8 cellular contexts compared by ENCODE assay signal in genomic region chr12:85036241-85036707, GRCh38. TPM values are rescaled to one million over a fixed set of nuclear protein-coding genes. Genes with fewer than 3 reads are reported as not detected.
DNase-seq lines count a peak whose midpoint lies in the region; TF ChIP-seq lines count a peak whose summit lies in the region.

Gene LRRIQ1 (plus strand): TSS chr12:85036351. CDS start chr12:85038177, 1,826 bp downstream.
Gene TSPAN19 (minus strand): TSS chr12:85036277. CDS start chr12:85029946, 6,331 bp downstream.

- peak within 1 kb of the TSS; percentile 89 for H3K4me3 ChIP-seq in GM08714 (ENCODE audit: low read length)
- H3K4me3 ChIP-seq in LNCaP clone FGC (ENCODE audit: low read depth, low read length), result peak within 1 kb of the TSS; percentile 76
- H3K4me3 ChIP-seq in skeletal muscle satellite cell (ENCODE audit: low read length), result peak within 1 kb of the TSS; percentile 75

- H3K27me3 ChIP-seq in H9 (ENCODE audit: insufficient read depth, low read length) (no peaks in the 10 kb centered on the region), skeletal muscle satellite cell (ENCODE audit: control insufficient read depth, insufficient read depth, low read length) (peaks cover 47% of the 10 kb centered on the region)

- H3K4me2 ChIP-seq in H9 (ENCODE audit: insufficient read depth, insufficient read length, low read length), result peak within 1 kb of the TSS; percentile 58
- H3K4me2 ChIP-seq in skeletal muscle satellite cell (ENCODE audit: low read length), result peak within 1 kb of the TSS; percentile 83

- H2BK5ac ChIP-seq in H9 (ENCODE audit: insufficient read length, low read length), result no peak within 1 kb of the TSS

- H3K14ac ChIP-seq in H9 (ENCODE audit: insufficient read depth, low read length), result peak within 1 kb of the TSS; percentile 1; the same call in 1 of the 2 replicates

- in situ Hi-C loops in SK-MEL-5 (cut with HindIII; ENCODE audit: low pct_unique_long_range_greater_than_20kb, low sequenced_read_pairs), result loop anchor here (10.0 kb wide), 1 partner anchor 151 kb away; no protein-coding TSS in a partner anchor

- H4K5ac ChIP-seq in H9 (ENCODE audit: insufficient read length, low read depth, low read length), result no peak within 1 kb of the TSS

- no peak for TF ChIP-seq CTCF in H9 (conservative IDR thresholded peaks at IDR 0.05)
- TF ChIP-seq CTCF in LNCaP clone FGC (IDR thresholded peaks at IDR 0.05; ENCODE audit: control insufficient read depth, extremely low read depth, insufficient read depth), result no peak

- H4K20me1 ChIP-seq in H9 (ENCODE audit: control insufficient read depth, insufficient read depth, insufficient read length), result no peaks in the 10 kb centered on the region

- H3K9me3 ChIP-seq in H9 (ENCODE audit: control insufficient read depth, low read depth, low read length) (no peaks in the 10 kb centered on the region), skeletal muscle satellite cell (replicated peaks; ENCODE audit: low read length) (no peaks in the 10 kb centered on the region)

- no peak within 1 kb of the TSS for H2BK12ac ChIP-seq in H9 (ENCODE audit: insufficient read length, low read depth, low read length)

- H3K27ac Mint-ChIP-seq in H9, result peak within 1 kb of the TSS in 2 of 3 experiments; percentile 86 to 99; a peak in 3 of 7 replicates
- H3K27ac Mint-ChIP-seq in immature natural killer cell, result no peak within 1 kb of the TSS

- H3K27ac ChIP-seq in H9 (ENCODE audit: insufficient read length, low read depth, low read length) (no peak within 1 kb of the TSS), caudate nucleus (ENCODE audit: low read depth, low read length) (no peak within 1 kb of the TSS)

- H3K9ac ChIP-seq in H9 (ENCODE audit: extremely low read depth, insufficient read length, low read length) (peak within 1 kb of the TSS; percentile 10), skeletal muscle satellite cell (ENCODE audit: low read depth, low read length) (peak within 1 kb of the TSS; percentile 45)

- no peaks in the 10 kb centered on the region for H3K36me3 ChIP-seq in skeletal muscle satellite cell (ENCODE audit: insufficient read depth, low read length)

- H3K9me3 Mint-ChIP-seq in H9, result no peaks in the 10 kb centered on the region
- peaks cover 0 to 6% (median 3%) of the 10 kb centered on the region in 6 donors for H3K9me3 Mint-ChIP-seq in immature natural killer cell

- H3T11ph ChIP-seq in H9 (ENCODE audit: low read length), result no peak within 1 kb of the TSS

- H3K4me1 ChIP-seq in H9 (ENCODE audit: insufficient read depth, low read length), result no peaks in the 10 kb centered on the region
- no peaks in the 10 kb centered on the region for H3K4me1 ChIP-seq in skeletal muscle satellite cell (ENCODE audit: control insufficient read depth, insufficient read depth, low read length)

- peaks cover 0 to 5% of the 10 kb centered on the region in 2 experiments; a peak in 1 of 4 replicates for H3K4me1 Mint-ChIP-seq in H9
- no peaks in the 10 kb centered on the region for H3K4me1 Mint-ChIP-seq in immature natural killer cell

- H3K4ac ChIP-seq in H9 (ENCODE audit: low read depth, low read length), result no peak within 1 kb of the TSS

- no CpG with 5 or more reads among the region's 22 CpGs for WGBS in H9 (ENCODE audit: extremely low coverage, insufficient read length, low lambda C conversion rate)

- peak within 1 kb of the TSS; percentile 87 to 91 for H3K4me3 Mint-ChIP-seq in H9
- H3K4me3 Mint-ChIP-seq in immature natural killer cell, result peak within 1 kb of the TSS in 1 of 5 donors; percentile 33

- H2AK5ac ChIP-seq in H9 (ENCODE audit: insufficient read length, low read length), result no peak within 1 kb of the TSS

- H3K23ac ChIP-seq in H9 (ENCODE audit: insufficient read length, low read depth, low read length), result no peak within 1 kb of the TSS

- no peak within 1 kb of the TSS for H2AFZ ChIP-seq in H9 (ENCODE audit: low read length)

- H3K18ac ChIP-seq in H9 (ENCODE audit: insufficient read length, low read depth, low read length), result no peak within 1 kb of the TSS

- no peak within 1 kb of the TSS for H2BK20ac ChIP-seq in H9 (ENCODE audit: low read depth, low read length, poor library complexity, severe bottlenecking)

- no peaks in the 10 kb centered on the region for H3K79me2 ChIP-seq in H9 (ENCODE audit: insufficient read depth, low read length)

- no peak within 1 kb of the TSS for H4K91ac ChIP-seq in H9 (ENCODE audit: insufficient read length, low read depth, low read length)

- H2BK15ac ChIP-seq in H9 (ENCODE audit: low read depth, low read length), result no peak within 1 kb of the TSS

- H2BK120ac ChIP-seq in H9 (ENCODE audit: low read depth, low read length, poor library complexity, severe bottlenecking), result no peak within 1 kb of the TSS

- H3K56ac ChIP-seq in H9 (ENCODE audit: insufficient read length, low read depth, low read length), result no peak within 1 kb of the TSS

- H3K36me3 Mint-ChIP-seq in H9 (ENCODE audit: insufficient read depth in 1 of 3, low read depth in 3 of 3) (no peaks in the 10 kb centered on the region), immature natural killer cell (no peaks in the 10 kb centered on the region)

- H3K79me1 ChIP-seq in H9 (ENCODE audit: insufficient read depth, low read depth, low read length, poor library complexity, severe bottlenecking), result no peaks in the 10 kb centered on the region

- H3K27me3 Mint-ChIP-seq in H9 (ENCODE audit: low read depth) (peaks cover 1% of the 10 kb centered on the region; the same call in 1 of the 2 replicates), immature natural killer cell (ENCODE audit: low read depth in 3 of 3) (peaks cover 2 to 4% (median 2%) of the 10 kb centered on the region in 3 donors)

- H4K8ac ChIP-seq in H9 (replicated peaks; ENCODE audit: insufficient read length, low read depth, low read length), result no peak within 1 kb of the TSS

- DNase-seq in H9 (peak; percentile 95), LNCaP clone FGC (ENCODE audit: low read depth) (peak; percentile 66), SK-MEL-5 (ENCODE audit: low read depth, low spot score) (peak; percentile 95), caudate nucleus (lab: John Stamatoyannopoulos, UW) (peak in 58 of 61 donors; percentile 8 to 88 (median 62)), iPS-NIHi7 (ENCODE audit: extremely low spot score) (peak; percentile 89), immature natural killer cell (no peak)

- no peaks in the 10 kb centered on the region for H3K23me2 ChIP-seq in H9 (ENCODE audit: insufficient read length, low read depth, low read length, poor library complexity, severe bottlenecking)

RNA-seq across cellular contexts. Expression of gene LRRIQ1, which starts in this region (rescaled TPM):
- total RNA-seq in H9 (2021), result 0.39 and 0.86 TPM in 2 replicates
- 0.90 and 0.95 TPM in 2 replicates for total RNA-seq in SK-MEL-5 (2014; rRNA removed; shearing (Covaris generic))
- 1.1 and 1.5 TPM in 2 replicates for polyA plus RNA-seq in SK-MEL-5 (2015; cell fraction: cytosol; rRNA removed)
- 4.3 and 22.4 TPM in 2 replicates for polyA plus RNA-seq in SK-MEL-5 (2015; cell fraction: nucleus; rRNA removed)
- total RNA-seq in skeletal muscle satellite cell (2012; rRNA removed), result 0.25 and 0.44 TPM in 2 replicates
- not detected for polyA plus RNA-seq in immature natural killer cell

RNA-seq across cellular contexts. Expression of gene TSPAN19, which starts in this region (rescaled TPM):
- not detected in 2 replicates for total RNA-seq in H9 (2021)
- total RNA-seq in SK-MEL-5 (2014; rRNA removed; shearing (Covaris generic)), result 0.48 and 0.69 TPM in 2 replicates
- 0.05 TPM in 1 of 2 replicates, not detected in the other for polyA plus RNA-seq in SK-MEL-5 (2015; cell fraction: cytosol; rRNA removed)
- 7.2 and 7.4 TPM in 2 replicates for polyA plus RNA-seq in SK-MEL-5 (2015; cell fraction: nucleus; rRNA removed)
- total RNA-seq in skeletal muscle satellite cell (2012; rRNA removed), result 1.3 TPM in 1 of 2 replicates, not detected in the other
- not detected for polyA plus RNA-seq in immature natural killer cell

Comparison
In these comparisons a context has a peak if more than half of its experiments do, and no peak if none do; other contexts are left out.
1. Peak in DNase-seq, H3K9ac ChIP-seq and H3K4me2 ChIP-seq in H9; RNA of the genes that start here not detected or under 1 TPM.
2. DNase-seq: peak in LNCaP clone FGC (single experiment), SK-MEL-5 (single experiment), caudate nucleus (58 of 61) and iPS-NIHi7 (single experiment); none in immature natural killer cell (0 of 3).
3. H3K27ac Mint-ChIP-seq: peak in H9 (2 of 3); none in immature natural killer cell (0 of 6).
4. Peak in every context shown above with its lines, with median percentiles within 50 percentile points of each other: H3K4me3 ChIP-seq.